8 cellular contexts compared by ENCODE assay signal in the genomic region with DNA sequence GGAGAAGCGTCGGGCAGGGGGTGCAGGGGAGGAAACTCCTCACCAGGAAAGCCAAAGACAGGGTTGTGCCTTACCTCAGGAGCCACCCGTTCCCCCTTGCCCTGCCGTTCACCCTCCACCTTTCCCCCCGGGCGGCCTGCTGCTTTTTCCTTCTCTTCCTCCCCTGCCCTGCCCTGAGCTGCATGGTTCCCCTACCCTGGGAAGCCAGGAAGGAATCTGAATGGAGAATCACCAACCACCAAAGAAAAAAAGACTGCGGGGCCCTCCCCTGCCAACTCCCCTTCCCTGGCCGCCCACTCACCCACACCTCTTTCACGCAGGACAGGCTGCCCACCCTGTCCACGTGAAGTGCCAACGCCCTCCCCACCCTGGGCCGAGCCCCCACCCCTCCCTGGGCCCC. TPM values are rescaled to one million over a fixed set of nuclear protein-coding genes. Genes with fewer than 3 reads are reported as not detected.
DNase-seq lines count a peak whose midpoint lies in the region; ATAC-seq and TF ChIP-seq lines count a peak whose summit lies in the region.

No MANE protein-coding gene starts in this region.

- no peaks in the 10 kb centered on the region for H3K27me3 ChIP-seq in prostate gland (replicated peaks; ENCODE audit: insufficient read depth)

- H3K9me3 ChIP-seq in prostate gland: no peaks in the 10 kb centered on the region

- TF ChIP-seq CTCF in fibroblast of pulmonary artery (IDR thresholded peaks at IDR 0.05; ENCODE audit: low read length, missing control alignments) (no peak), prostate gland (IDR thresholded peaks at IDR 0.05) (no peak)

- 7% methylated on average over 12 of the region's 12 CpGs for WGBS in prostate gland

- peak overlapping the region; percentile 100 for H3K27ac Mint-ChIP-seq in activated CD8-positive, alpha-beta T cell treated with anti-CD3 and anti-CD28 coated beads, Interleukin-2, amount 10 ng/mL, durations not matched to agents 7 days and 5 days

- POLR2A ChIA-PET in activated CD8-positive, alpha-beta T cell treated with anti-CD3 and anti-CD28 coated beads, Interleukin-2, amount 10 ng/mL, durations not matched to agents 7 days and 5 days (lab: Charles Lee): interaction anchor here (0.7 to 1.7 kb wide), 17 partner anchors 11 to 528 kb away, joined by 3 to 22 read pairs (median 7); a partner anchor contains a TSS

- peak overlapping the region; percentile 97 for H3K4me3 Mint-ChIP-seq in activated CD8-positive, alpha-beta T cell treated with anti-CD3 and anti-CD28 coated beads, Interleukin-2, amount 10 ng/mL, durations not matched to agents 7 days and 5 days

- no peak for TF ChIP-seq POLR2A in prostate gland (IDR thresholded peaks at IDR 0.05)

- H3K4me3 ChIP-seq in fibroblast of pulmonary artery (replicated peaks; ENCODE audit: low read depth, low read length): peak overlapping the region; percentile 69
- H3K4me3 ChIP-seq in prostate gland: peak overlapping the region; percentile 72

- peak; percentile 2 for DNase-seq in NCI-H2227 (lab: John Stamatoyannopoulos, UW; ENCODE audit: unreplicated experiment)
- DNase-seq in NCI-H2227 treated with DMSO at 0.1 percent for 48 hours (lab: John Stamatoyannopoulos, UW): no peak
- peak; percentile 30 for DNase-seq in activated CD8-positive, alpha-beta T cell treated with anti-CD3 and anti-CD28 coated beads, Interleukin-2, amount 10 ng/mL, durations not matched to agents 7 days and 5 days
- peak; percentile 11 for DNase-seq in fibroblast of pulmonary artery (ENCODE audit: low read depth)
- DNase-seq in prostate gland (ENCODE audit: low spot score): no peak

- intact Hi-C loops in prostate gland (cut with DNase I): loop anchor here (5.0 kb wide), 1 partner anchor 178 kb away; no protein-coding TSS in a partner anchor

- H3K27me3 Mint-ChIP-seq in activated CD8-positive, alpha-beta T cell treated with anti-CD3 and anti-CD28 coated beads, Interleukin-2, amount 10 ng/mL, durations not matched to agents 7 days and 5 days (ENCODE audit: low read depth): no peaks in the 10 kb centered on the region

- CTCF ChIA-PET in activated CD8-positive, alpha-beta T cell treated with anti-CD3 and anti-CD28 coated beads, Interleukin-2, amount 10 ng/mL, durations not matched to agents 7 days and 5 days (lab: Charles Lee): interaction anchor here (0.7 to 3.0 kb wide), 6 partner anchors 86 to 177 kb away, joined by 3 to 14 read pairs (median 5); a partner anchor contains a TSS

- H3K36me3 ChIP-seq in prostate gland: no peaks in the 10 kb centered on the region

- peaks cover 3% of the 10 kb centered on the region for H3K4me1 ChIP-seq in prostate gland (replicated peaks)

- H3K9me3 Mint-ChIP-seq in activated CD8-positive, alpha-beta T cell treated with anti-CD3 and anti-CD28 coated beads, Interleukin-2, amount 10 ng/mL, durations not matched to agents 7 days and 5 days (ENCODE audit: insufficient read depth): no peaks in the 10 kb centered on the region

- peaks cover 58% of the 10 kb centered on the region for H3K4me1 Mint-ChIP-seq in activated CD8-positive, alpha-beta T cell treated with anti-CD3 and anti-CD28 coated beads, Interleukin-2, amount 10 ng/mL, durations not matched to agents 7 days and 5 days (ENCODE audit: low read depth)

- peak; percentile 0 for ATAC-seq in activated CD8-positive, alpha-beta T cell treated with anti-CD3 and anti-CD28 coated beads, Interleukin-2, amount 10 ng/mL, durations not matched to agents 7 days and 5 days
- ATAC-seq in GM21737 (IDR thresholded peaks at IDR 0.05; ENCODE audit: unreplicated experiment) (no peak), HG03565 (IDR thresholded peaks at IDR 0.05; ENCODE audit: unreplicated experiment) (no peak), HG03571 (IDR thresholded peaks at IDR 0.05; ENCODE audit: unreplicated experiment) (no peak)

- H3K36me3 Mint-ChIP-seq in activated CD8-positive, alpha-beta T cell treated with anti-CD3 and anti-CD28 coated beads, Interleukin-2, amount 10 ng/mL, durations not matched to agents 7 days and 5 days (ENCODE audit: low read depth): peaks cover 30% of the 10 kb centered on the region

- peak overlapping the region; percentile 97 for H3K27ac ChIP-seq in prostate gland

RNA-seq across cellular contexts. Expression of a gene that starts 0.8 kb away (rescaled TPM):
- total RNA-seq in activated CD8-positive, alpha-beta T cell treated with anti-CD3 and anti-CD28 coated beads, Interleukin-2, amount 10 ng/mL, durations not matched to agents 7 days and 5 days: 10 to 100 TPM; 38.8 to 39.8 TPM
- 10 to 100 TPM; 30.8 to 39.5 TPM for total RNA-seq in prostate gland

RNA-seq across cellular contexts. Expression of a gene that starts 24.7 kb away (rescaled TPM):
- 10 to 100 TPM; 83.0 to 85.5 TPM for total RNA-seq in activated CD8-positive, alpha-beta T cell treated with anti-CD3 and anti-CD28 coated beads, Interleukin-2, amount 10 ng/mL, durations not matched to agents 7 days and 5 days
- total RNA-seq in prostate gland: 10 to 100 TPM; 48.8 to 84.2 TPM

RNA-seq across cellular contexts. Expression of a gene that starts 25.0 kb away (rescaled TPM):
- total RNA-seq in activated CD8-positive, alpha-beta T cell treated with anti-CD3 and anti-CD28 coated beads, Interleukin-2, amount 10 ng/mL, durations not matched to agents 7 days and 5 days: 10 to 100 TPM; 95.5 to 96.3 TPM
- total RNA-seq in prostate gland: 100 to 1,000 TPM in 1 of 2 donors, 10 to 100 TPM in 1; 94.9 to 112 TPM

RNA-seq across cellular contexts. Expression of a gene that starts 49.5 kb away (rescaled TPM):
- not detected for total RNA-seq in activated CD8-positive, alpha-beta T cell treated with anti-CD3 and anti-CD28 coated beads, Interleukin-2, amount 10 ng/mL, durations not matched to agents 7 days and 5 days
- not detected for total RNA-seq in prostate gland

Comparison
In these comparisons a context has a peak if more than half of its experiments do, and no peak if none do; other contexts are left out.
1. DNase-seq: peak in NCI-H2227 (single experiment), activated CD8-positive, alpha-beta T cell treated with anti-CD3 and anti-CD28 coated beads, Interleukin-2, amount 10 ng/mL, durations not matched to agents 7 days and 5 days (single experiment) and fibroblast of pulmonary artery (single experiment); none in NCI-H2227 treated with DMSO at 0.1 percent for 48 hours (single experiment) and prostate gland (single experiment).